8 cellular contexts compared by ENCODE assay signal in the genomic region with DNA sequence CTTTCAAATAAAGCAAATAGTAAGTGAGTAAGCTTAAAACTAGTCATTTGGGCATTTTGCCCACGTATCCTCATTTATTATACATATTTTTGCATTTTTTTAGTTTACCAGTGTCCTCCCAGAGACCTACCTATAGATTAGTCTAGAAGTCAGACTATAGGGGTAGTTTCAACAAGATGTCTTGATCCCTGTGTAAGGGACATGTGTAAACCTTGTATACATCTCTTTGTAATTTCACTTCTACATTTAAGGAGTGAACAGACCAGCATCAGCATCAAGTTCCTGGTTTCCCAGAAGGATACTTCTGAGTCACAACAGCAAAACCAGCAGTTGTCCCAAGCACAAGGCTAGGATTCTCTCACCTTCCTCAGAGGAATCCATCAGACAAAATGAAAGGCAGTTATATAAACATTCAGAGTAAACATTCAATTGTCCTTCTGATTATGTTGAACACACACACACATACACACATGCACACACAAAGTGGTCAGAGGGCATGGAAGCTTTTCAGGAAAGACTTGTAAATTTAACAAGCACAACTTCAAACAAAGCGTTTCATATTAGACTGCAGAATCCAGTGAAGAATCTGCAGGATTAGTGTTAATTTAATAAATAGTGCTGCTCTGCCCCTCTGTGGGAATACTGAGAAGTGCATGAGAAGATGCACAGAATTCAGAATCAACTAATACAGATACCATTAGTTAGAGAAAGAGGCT. TPM values are rescaled to one million over a fixed set of nuclear protein-coding genes. Genes with fewer than 3 reads are reported as not detected.
A peak's percentile ranks its signal among the peaks of the same experiment; 100 is the strongest.
DNase-seq lines count a peak whose midpoint lies in the region; ATAC-seq and TF ChIP-seq lines count a peak whose summit lies in the region.

No MANE protein-coding gene starts in this region.

- no peaks in the 10 kb centered on the region for H3K36me3 ChIP-seq in stomach

- DNase-seq in NCI-H146 (lab: John Stamatoyannopoulos, UW) (peak; percentile 17), NCI-H146 treated with DMSO at 0.1 percent for 48 hours (lab: John Stamatoyannopoulos, UW; ENCODE audit: unreplicated experiment) (no peak), NOMO-1 treated with DMSO at 0.1 percent for 48 hours (lab: John Stamatoyannopoulos, UW; ENCODE audit: unreplicated experiment) (peak; percentile 60), brain pericyte (ENCODE audit: low read depth, low spot score) (peak; percentile 1), iris pigment epithelial cell (ENCODE audit: low read depth) (peak; percentile 39), stomach (no peak)

- WGBS in stomach, 5 donors = 26 to 35% (median 27%) methylated on average over 2 of the region's 2 CpGs

- TF ChIP-seq CTCF in stomach (IDR thresholded peaks at IDR 0.05) = peak in 4 of 7 experiments; percentile 39 to 64 (median 51)

- TF ChIP-seq EP300 in stomach (IDR thresholded peaks at IDR 0.05) = no peak

- H3K4me3 ChIP-seq in stomach = no peak overlapping the region

- ATAC-seq in GM19351 (IDR thresholded peaks at IDR 0.05; ENCODE audit: unreplicated experiment) (peak; percentile 91), HG03175 (IDR thresholded peaks at IDR 0.05; ENCODE audit: unreplicated experiment) (peak; percentile 91)

- peaks cover 0 to 3% (median 0%) of the 10 kb centered on the region in 4 donors for H3K4me1 ChIP-seq in stomach

- no peak for TF ChIP-seq POLR2A in stomach (IDR thresholded peaks at IDR 0.05)

- intact Hi-C loops in stomach (cut with DNase I; ENCODE audit: low total_unique reads) = loop anchor here (10.0 kb wide), 1 partner anchor 235 kb away; no protein-coding TSS in a partner anchor

- H3K27me3 ChIP-seq in stomach = no peaks in the 10 kb centered on the region

- H3K27ac ChIP-seq in stomach = no peak overlapping the region

- no peaks in the 10 kb centered on the region for H3K9me3 ChIP-seq in stomach

RNA-seq across cellular contexts. Expression of gene HINT1, which starts 55.4 kb away (rescaled TPM):
- 100 to 1,000 TPM; 120 to 683 (median 168) TPM for total RNA-seq in stomach
- 100 to 1,000 TPM; 270 to 325 (median 303) TPM for polyA plus RNA-seq in stomach

Comparison
In these comparisons a context has a peak if more than half of its experiments do, and no peak if none do; other contexts are left out.
1. DNase-seq: peak in NCI-H146 (single experiment), NOMO-1 treated with DMSO at 0.1 percent for 48 hours (single experiment), brain pericyte (single experiment) and iris pigment epithelial cell (single experiment); none in NCI-H146 treated with DMSO at 0.1 percent for 48 hours (single experiment) and stomach (single experiment).